8 cellular contexts compared by ENCODE assay signal in the genomic region with DNA sequence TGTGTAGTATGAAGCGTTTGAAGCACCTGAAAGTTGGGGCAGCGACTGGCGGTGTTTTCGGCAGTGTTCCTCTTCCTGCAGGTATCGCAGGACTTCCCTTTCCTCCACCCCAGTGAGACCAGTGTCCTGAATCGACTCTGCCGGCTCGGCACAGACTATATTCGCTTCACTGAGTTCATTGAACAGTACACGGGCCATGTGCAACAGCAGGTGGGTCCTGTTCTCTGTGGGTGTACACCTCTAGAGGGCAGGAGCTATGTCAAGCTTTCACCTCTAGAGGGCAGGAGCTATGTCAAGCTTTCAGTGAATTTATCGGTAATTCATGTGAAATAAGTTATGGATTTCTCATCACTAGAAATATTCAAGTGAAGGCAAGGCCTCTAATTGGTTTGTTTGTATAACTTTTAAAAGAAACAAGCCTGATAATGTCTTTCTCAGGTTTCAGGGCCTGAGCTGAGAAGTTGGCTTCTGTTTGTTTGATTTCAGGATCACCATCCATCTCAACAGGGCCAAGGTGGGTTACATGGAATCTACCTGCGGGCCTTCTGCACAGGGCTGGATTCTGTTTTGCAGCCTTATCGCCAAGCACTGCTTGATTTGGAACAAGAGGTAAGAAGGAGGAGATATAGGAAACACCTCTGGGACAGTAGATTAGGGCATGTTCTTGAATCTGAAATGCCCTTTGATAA. TPM values are rescaled to one million over a fixed set of nuclear protein-coding genes. Genes with fewer than 3 reads are reported as not detected.
DNase-seq lines count a peak whose midpoint lies in the region; ATAC-seq and TF ChIP-seq lines count a peak whose summit lies in the region.

No MANE protein-coding gene starts in this region.

- H3K36me3 ChIP-seq in HCT116 (ENCODE audit: control insufficient read depth in 1 of 2, insufficient read depth in 2 of 2, low read length in 2 of 2): peaks cover 12 to 43% of the 10 kb centered on the region in 2 experiments
- no peaks in the 10 kb centered on the region for H3K36me3 ChIP-seq in colonic mucosa

- no peak overlapping the region for H3K27ac ChIP-seq in HCT116 (ENCODE audit: low read depth, low read length)
- no peak overlapping the region for H3K27ac ChIP-seq in colonic mucosa

- peaks cover 11% of the 10 kb centered on the region for H3K36me3 Mint-ChIP-seq in Calu3 (ENCODE audit: insufficient read depth, unreplicated experiment)
- H3K36me3 Mint-ChIP-seq in naive thymus-derived CD8-positive, alpha-beta T cell: peaks cover 0 to 42% (median 16%) of the 10 kb centered on the region in 3 donors

- no peaks in the 10 kb centered on the region for H3K9me2 ChIP-seq in HCT116 (ENCODE audit: insufficient read depth)

- H3K9ac ChIP-seq in HCT116 (ENCODE audit: low read length): no peak overlapping the region
- no peak overlapping the region for H3K9ac ChIP-seq in colonic mucosa (ENCODE audit: low read depth in 2 of 2, low read length in 2 of 2)

- H4K20me1 ChIP-seq in HCT116 (ENCODE audit: insufficient read depth): peaks cover 5% of the 10 kb centered on the region; the same call in 1 of the 2 replicates

- DNase-seq in Calu3: peak; percentile 8
- DNase-seq in HCT116 (ENCODE audit: low read depth, low spot score): peak; percentile 27
- DNase-seq in T-helper 1 cell: peak in 3 of 5 donors; percentile 5 to 34 (median 23)
- peak; percentile 27 for DNase-seq in colonic mucosa
- DNase-seq in naive thymus-derived CD8-positive, alpha-beta T cell: peak in 8 of 10 donors; percentile 5 to 62 (median 23)
- DNase-seq in HK-2 (ENCODE audit: unreplicated experiment): no peak

- H3K27me3 ChIP-seq in HCT116 (ENCODE audit: insufficient read depth, low read length) (no peaks in the 10 kb centered on the region), colonic mucosa (no peaks in the 10 kb centered on the region)

- CTCF ChIA-PET in Calu3 (lab: Charles Lee): interaction anchor here (0.7 to 1.0 kb wide), 2 partner anchors 16 to 47 kb away, joined by 3 read pairs; no protein-coding TSS in a partner anchor
- CTCF ChIA-PET in HCT116 (lab: Charles Lee): interaction anchor here (0.6 to 1.6 kb wide), 9 partner anchors 11 to 134 kb away, joined by 3 to 11 read pairs (median 3); no protein-coding TSS in a partner anchor

- peak; percentile 20 for TF ChIP-seq CTCF in Calu3 (IDR thresholded peaks at IDR 0.05; ENCODE audit: unreplicated experiment)
- TF ChIP-seq CTCF in HCT116 (IDR thresholded peaks at IDR 0.05 in 2 of 3, conservative IDR thresholded peaks at IDR 0.05 in 1 of 3; ENCODE audit: borderline replicate concordance in 1 of 3, insufficient read depth in 1 of 3, low read depth in 2 of 3, low read length in 2 of 3): peak; percentile 69 to 94 (median 89); a peak in 5 of 6 replicates
- peak; percentile 73 for TF ChIP-seq CTCF in colonic mucosa (IDR thresholded peaks at IDR 0.05)

- no peaks in the 10 kb centered on the region for H3K9me3 Mint-ChIP-seq in Calu3 (ENCODE audit: low read depth, unreplicated experiment)
- H3K9me3 Mint-ChIP-seq in naive thymus-derived CD8-positive, alpha-beta T cell: no peaks in the 10 kb centered on the region

- no peak overlapping the region for H2AFZ ChIP-seq in HCT116 (ENCODE audit: low read depth, low read length, poor library complexity, severe bottlenecking)

- intact Hi-C loops in Calu3 (cut with micrococcal nuclease; ENCODE audit: unreplicated experiment): no loop called here
- intact Hi-C loops in HCT116 (cut with micrococcal nuclease): no loop called here
- intact Hi-C loops in colonic mucosa (cut with DNase I): no loop called here

- no peak; the same call in 1 of the 2 replicates for TF ChIP-seq RAD21 in HCT116 (IDR thresholded peaks at IDR 0.05; ENCODE audit: low read depth)

- RAD21 ChIA-PET in HCT116 (lab: Charles Lee; ENCODE audit: low non-redundant PET in 1 of 2, low total read pairs in 2 of 2, uncharacterized antibody in 2 of 2, unreplicated experiment in 2 of 2): no interaction called here

- H3K4me3 Mint-ChIP-seq in Calu3 (ENCODE audit: low read depth, unreplicated experiment): no peak overlapping the region
- no peak overlapping the region for H3K4me3 Mint-ChIP-seq in naive thymus-derived CD8-positive, alpha-beta T cell

- no peak overlapping the region for H3K4me2 ChIP-seq in HCT116 (ENCODE audit: low read length)

- H3K27ac Mint-ChIP-seq in Calu3 (ENCODE audit: unreplicated experiment): no peak overlapping the region
- H3K27ac Mint-ChIP-seq in naive thymus-derived CD8-positive, alpha-beta T cell: peak overlapping the region in 1 of 10 donors; percentile 1

- H3K9me3 ChIP-seq in HCT116 (ENCODE audit: control insufficient read depth in 1 of 2, insufficient read depth in 1 of 2, low read depth in 1 of 2, low read length in 2 of 2) (no peaks in the 10 kb centered on the region), colonic mucosa (no peaks in the 10 kb centered on the region)

- H3K4me1 ChIP-seq in HCT116 (ENCODE audit: control insufficient read depth in 1 of 2, insufficient read depth in 2 of 2, low read length in 2 of 2) (peaks cover 0 to 10% of the 10 kb centered on the region in 2 experiments; a peak in 3 of 4 replicates), colonic mucosa (peaks cover 5% of the 10 kb centered on the region)

- no peak for TF ChIP-seq POLR2A in HCT116 (IDR thresholded peaks at IDR 0.05; ENCODE audit: borderline replicate concordance, extremely low read depth, insufficient read depth, insufficient read length)

- no peak overlapping the region for H3K4me3 ChIP-seq in HCT116 (replicated peaks in 1 of 2; ENCODE audit: low read depth in 1 of 2, low read length in 2 of 2)
- H3K4me3 ChIP-seq in colonic mucosa: no peak overlapping the region

- POLR2A ChIA-PET in HCT116 (lab: Charles Lee): no interaction called here
- POLR2A ChIA-PET in naive thymus-derived CD8-positive, alpha-beta T cell (lab: Charles Lee): interaction anchor here (1.2 kb wide), 1 partner anchor 15 kb away, joined by 4 read pairs; no protein-coding TSS in a partner anchor

- H3K4me1 Mint-ChIP-seq in Calu3 (ENCODE audit: low read depth, unreplicated experiment): peaks cover 9% of the 10 kb centered on the region
- H3K4me1 Mint-ChIP-seq in naive thymus-derived CD8-positive, alpha-beta T cell: peaks cover 16 to 35% (median 24%) of the 10 kb centered on the region in 4 donors

- no peaks in the 10 kb centered on the region for H3K27me3 Mint-ChIP-seq in Calu3 (ENCODE audit: unreplicated experiment)
- H3K27me3 Mint-ChIP-seq in naive thymus-derived CD8-positive, alpha-beta T cell: no peaks in the 10 kb centered on the region

- BruUV-seq in Calu3 (replicated peaks; lab: Mats Ljungman, UMichigan) (no TSS peak), HCT116 (replicated peaks; lab: Mats Ljungman, UMichigan) (no TSS peak)

- peak; percentile 73 for ATAC-seq in HCT116
- ATAC-seq in naive thymus-derived CD8-positive, alpha-beta T cell: peak; percentile 52 to 75
- ATAC-seq in HG03097 (IDR thresholded peaks at IDR 0.05; ENCODE audit: low FRiP score, unreplicated experiment): no peak
- no peak for ATAC-seq in GM19452 (IDR thresholded peaks at IDR 0.05; ENCODE audit: unreplicated experiment)

- peaks cover 60% of the 10 kb centered on the region for H3K79me2 ChIP-seq in HCT116 (ENCODE audit: insufficient read depth, low read length)

TF ChIP-seq in HCT116, 20 proteins besides CTCF, POLR2A, EP300 and RAD21 (continues in another document):
- no peak for TF ChIP-seq YY1 (IDR thresholded peaks at IDR 0.05; ENCODE audit: extremely low read depth, insufficient replicate concordance, low read depth, low read length)
- no peak for TF ChIP-seq CBX3 (IDR thresholded peaks at IDR 0.05; ENCODE audit: low read depth)
- no peak for TF ChIP-seq ZNF274 (IDR thresholded peaks at IDR 0.05; ENCODE audit: low read depth, low read length)
- no peak for TF ChIP-seq JUND (IDR thresholded peaks at IDR 0.05)
- TF ChIP-seq TCF7L2 (IDR thresholded peaks at IDR 0.05; ENCODE audit: borderline replicate concordance, extremely low read depth, insufficient read depth, insufficient read length): no peak
- no peak for TF ChIP-seq EZH2phosphoT487 (IDR thresholded peaks at IDR 0.05; ENCODE audit: borderline replicate concordance)
- TF ChIP-seq CEBPB (IDR thresholded peaks at IDR 0.05; ENCODE audit: low read depth): no peak

RNA-seq across cellular contexts. Expression of a gene that starts 5.3 kb away (rescaled TPM):
- total RNA-seq in Calu3 (2022) (19.3 and 22.7 TPM in 2 replicates), HCT116 (2021; ENCODE audit: unreplicated experiment) (38.6 TPM), colonic mucosa (10 to 100 TPM; 19.0 to 38.3 TPM)
- polyA plus RNA-seq in HCT116 (2012): 12.2 and 15.0 TPM in 2 replicates
- 10 to 100 TPM; 20.8 to 22.7 TPM for total RNA-seq in naive thymus-derived CD8-positive, alpha-beta T cell
- 10 to 100 TPM in 1 of 3 donors, 1 to 10 TPM in 2; 7.6 to 15.0 (median 9.2) TPM for polyA plus RNA-seq in naive thymus-derived CD8-positive, alpha-beta T cell

RNA-seq across cellular contexts. Expression of a gene that starts 5.3 kb away (rescaled TPM):
- total RNA-seq in Calu3 (2022) (18.6 and 27.1 TPM in 2 replicates), HCT116 (2021; ENCODE audit: unreplicated experiment) (27.3 TPM), colonic mucosa (10 to 100 TPM; 26.2 to 26.6 TPM)
- polyA plus RNA-seq in HCT116 (2012): 10.0 and 13.2 TPM in 2 replicates
- total RNA-seq in naive thymus-derived CD8-positive, alpha-beta T cell: 10 to 100 TPM; 33.0 to 40.2 TPM
- 1 to 10 TPM; 6.4 to 8.6 (median 7.4) TPM for polyA plus RNA-seq in naive thymus-derived CD8-positive, alpha-beta T cell

RNA-seq across cellular contexts. Expression of a gene that starts 45.8 kb away (rescaled TPM):
- 4.3 and 5.1 TPM in 2 replicates for total RNA-seq in Calu3 (2022)
- 4.7 TPM for total RNA-seq in HCT116 (2021; ENCODE audit: unreplicated experiment)
- polyA plus RNA-seq in HCT116 (2012): 2.3 and 3.7 TPM in 2 replicates
- total RNA-seq in colonic mucosa: 1 to 10 TPM; 7.7 to 8.3 TPM
- total RNA-seq in naive thymus-derived CD8-positive, alpha-beta T cell: 10 to 100 TPM; 15.5 to 17.0 TPM
- 1 to 10 TPM; 2.1 to 3.5 (median 3.1) TPM for polyA plus RNA-seq in naive thymus-derived CD8-positive, alpha-beta T cell

Comparison
In these comparisons a context has a peak if more than half of its experiments do, and no peak if none do; other contexts are left out.
1. CTCF ChIP-seq: peak in every context shown above with its lines; median percentile 89 in HCT116; 73 in colonic mucosa; 20 in Calu3.
2. ATAC-seq: peak in HCT116 (single experiment) and naive thymus-derived CD8-positive, alpha-beta T cell (2 of 2); none in HG03097 (single experiment) and GM19452 (single experiment).